Comparison of ENCODE assay signal across 2 cellular contexts in the genomic region with DNA sequence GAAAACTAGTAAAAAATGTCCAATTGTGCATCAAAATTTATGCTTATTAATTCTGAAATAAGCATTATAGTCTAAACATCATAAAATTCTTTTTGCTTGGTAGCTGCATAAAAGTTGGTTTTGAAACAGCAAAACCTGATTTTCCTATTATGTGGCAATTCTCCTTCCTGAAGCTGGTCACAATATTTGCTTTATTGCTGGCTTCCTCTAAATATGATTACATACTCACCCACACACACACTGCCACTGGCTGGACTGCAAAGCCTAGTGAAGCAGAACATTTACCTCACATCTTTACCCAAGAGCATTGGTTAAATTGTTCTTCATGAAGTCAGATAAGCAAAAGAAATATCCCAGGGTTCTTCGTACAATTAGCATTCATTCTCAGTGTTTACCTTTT.
TF ChIP-seq lines count a peak whose summit lies in the region.

No MANE protein-coding gene starts in this region.

TF ChIP-seq in GM12878, 131 proteins besides CTCF, POLR2A, EP300 and RAD21 (continued from another document and continues in another):
- peak; percentile 43; the same call in 1 of the 2 replicates for TF ChIP-seq ATF7 (IDR thresholded peaks at IDR 0.05; ENCODE audit: low read depth)
- no peak for TF ChIP-seq GATAD2B (conservative IDR thresholded peaks at IDR 0.05; ENCODE audit: low read depth)
- TF ChIP-seq ASH2L (IDR thresholded peaks at IDR 0.05; ENCODE audit: borderline replicate concordance, low read depth) = no peak
- TF ChIP-seq, protein P1, sequence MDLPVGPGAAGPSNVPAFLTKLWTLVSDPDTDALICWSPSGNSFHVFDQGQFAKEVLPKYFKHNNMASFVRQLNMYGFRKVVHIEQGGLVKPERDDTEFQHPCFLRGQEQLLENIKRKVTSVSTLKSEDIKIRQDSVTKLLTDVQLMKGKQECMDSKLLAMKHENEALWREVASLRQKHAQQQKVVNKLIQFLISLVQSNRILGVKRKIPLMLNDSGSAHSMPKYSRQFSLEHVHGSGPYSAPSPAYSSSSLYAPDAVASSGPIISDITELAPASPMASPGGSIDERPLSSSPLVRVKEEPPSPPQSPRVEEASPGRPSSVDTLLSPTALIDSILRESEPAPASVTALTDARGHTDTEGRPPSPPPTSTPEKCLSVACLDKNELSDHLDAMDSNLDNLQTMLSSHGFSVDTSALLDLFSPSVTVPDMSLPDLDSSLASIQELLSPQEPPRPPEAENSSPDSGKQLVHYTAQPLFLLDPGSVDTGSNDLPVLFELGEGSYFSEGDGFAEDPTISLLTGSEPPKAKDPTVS (IDR thresholded peaks at IDR 0.05; ENCODE audit: low read depth, low read length) = no peak
- TF ChIP-seq POLR2AphosphoS2 (IDR thresholded peaks at IDR 0.05; ENCODE audit: low read depth, low read length) = no peak
- TF ChIP-seq NBN (IDR thresholded peaks at IDR 0.05) = 0 out of 2 replicates have a peak, but pooled peaks have one; percentile 18
- TF ChIP-seq TAF1 (IDR thresholded peaks at IDR 0.05; ENCODE audit: borderline replicate concordance, low read depth, low read length) = no peak
- TF ChIP-seq, protein P2, sequence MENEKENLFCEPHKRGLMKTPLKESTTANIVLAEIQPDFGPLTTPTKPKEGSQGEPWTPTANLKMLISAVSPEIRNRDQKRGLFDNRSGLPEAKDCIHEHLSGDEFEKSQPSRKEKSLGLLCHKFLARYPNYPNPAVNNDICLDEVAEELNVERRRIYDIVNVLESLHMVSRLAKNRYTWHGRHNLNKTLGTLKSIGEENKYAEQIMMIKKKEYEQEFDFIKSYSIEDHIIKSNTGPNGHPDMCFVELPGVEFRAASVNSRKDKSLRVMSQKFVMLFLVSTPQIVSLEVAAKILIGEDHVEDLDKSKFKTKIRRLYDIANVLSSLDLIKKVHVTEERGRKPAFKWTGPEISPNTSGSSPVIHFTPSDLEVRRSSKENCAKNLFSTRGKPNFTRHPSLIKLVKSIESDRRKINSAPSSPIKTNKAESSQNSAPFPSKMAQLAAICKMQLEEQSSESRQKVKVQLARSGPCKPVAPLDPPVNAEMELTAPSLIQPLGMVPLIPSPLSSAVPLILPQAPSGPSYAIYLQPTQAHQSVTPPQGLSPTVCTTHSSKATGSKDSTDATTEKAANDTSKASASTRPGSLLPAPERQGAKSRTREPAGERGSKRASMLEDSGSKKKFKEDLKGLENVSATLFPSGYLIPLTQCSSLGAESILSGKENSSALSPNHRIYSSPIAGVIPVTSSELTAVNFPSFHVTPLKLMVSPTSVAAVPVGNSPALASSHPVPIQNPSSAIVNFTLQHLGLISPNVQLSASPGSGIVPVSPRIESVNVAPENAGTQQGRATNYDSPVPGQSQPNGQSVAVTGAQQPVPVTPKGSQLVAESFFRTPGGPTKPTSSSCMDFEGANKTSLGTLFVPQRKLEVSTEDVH (IDR thresholded peaks at IDR 0.05; ENCODE audit: low read depth, partially characterized antibody) = no peak
- TF ChIP-seq, protein P3, sequence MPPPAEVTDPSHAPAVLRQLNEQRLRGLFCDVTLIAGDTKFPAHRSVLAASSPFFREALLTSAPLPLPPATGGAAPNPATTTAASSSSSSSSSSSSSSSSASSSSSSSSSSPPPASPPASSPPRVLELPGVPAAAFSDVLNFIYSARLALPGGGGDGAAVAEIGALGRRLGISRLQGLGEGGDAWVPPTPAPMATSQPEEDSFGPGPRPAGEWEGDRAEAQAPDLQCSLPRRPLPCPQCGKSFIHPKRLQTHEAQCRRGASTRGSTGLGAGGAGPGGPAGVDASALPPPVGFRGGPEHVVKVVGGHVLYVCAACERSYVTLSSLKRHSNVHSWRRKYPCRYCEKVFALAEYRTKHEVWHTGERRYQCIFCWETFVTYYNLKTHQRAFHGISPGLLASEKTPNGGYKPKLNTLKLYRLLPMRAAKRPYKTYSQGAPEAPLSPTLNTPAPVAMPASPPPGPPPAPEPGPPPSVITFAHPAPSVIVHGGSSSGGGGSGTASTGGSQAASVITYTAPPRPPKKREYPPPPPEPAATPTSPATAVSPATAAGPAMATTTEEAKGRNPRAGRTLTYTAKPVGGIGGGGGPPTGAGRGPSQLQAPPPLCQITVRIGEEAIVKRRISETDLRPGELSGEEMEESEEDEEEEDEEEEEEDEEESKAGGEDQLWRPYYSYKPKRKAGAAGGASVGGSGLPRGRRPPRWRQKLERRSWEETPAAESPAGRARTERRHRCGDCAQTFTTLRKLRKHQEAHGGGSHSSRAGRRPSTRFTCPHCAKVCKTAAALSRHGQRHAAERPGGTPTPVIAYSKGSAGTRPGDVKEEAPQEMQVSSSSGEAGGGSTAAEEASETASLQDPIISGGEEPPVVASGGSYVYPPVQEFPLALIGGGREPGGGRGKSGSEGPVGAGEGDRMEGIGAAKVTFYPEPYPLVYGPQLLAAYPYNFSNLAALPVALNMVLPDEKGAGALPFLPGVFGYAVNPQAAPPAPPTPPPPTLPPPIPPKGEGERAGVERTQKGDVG (CRISPR knock-in tag; IDR thresholded peaks at IDR 0.05) = no peak
- no peak; the same call in 1 of the 2 replicates for TF ChIP-seq RUNX3 (IDR thresholded peaks at IDR 0.05; ENCODE audit: low read length)
- peak; percentile 22; the same call in 1 of the 2 replicates for TF ChIP-seq IKZF1 (conservative IDR thresholded peaks at IDR 0.05)
- TF ChIP-seq CREM (IDR thresholded peaks at IDR 0.05; ENCODE audit: low read depth) = no peak
- TF ChIP-seq, protein P4, sequence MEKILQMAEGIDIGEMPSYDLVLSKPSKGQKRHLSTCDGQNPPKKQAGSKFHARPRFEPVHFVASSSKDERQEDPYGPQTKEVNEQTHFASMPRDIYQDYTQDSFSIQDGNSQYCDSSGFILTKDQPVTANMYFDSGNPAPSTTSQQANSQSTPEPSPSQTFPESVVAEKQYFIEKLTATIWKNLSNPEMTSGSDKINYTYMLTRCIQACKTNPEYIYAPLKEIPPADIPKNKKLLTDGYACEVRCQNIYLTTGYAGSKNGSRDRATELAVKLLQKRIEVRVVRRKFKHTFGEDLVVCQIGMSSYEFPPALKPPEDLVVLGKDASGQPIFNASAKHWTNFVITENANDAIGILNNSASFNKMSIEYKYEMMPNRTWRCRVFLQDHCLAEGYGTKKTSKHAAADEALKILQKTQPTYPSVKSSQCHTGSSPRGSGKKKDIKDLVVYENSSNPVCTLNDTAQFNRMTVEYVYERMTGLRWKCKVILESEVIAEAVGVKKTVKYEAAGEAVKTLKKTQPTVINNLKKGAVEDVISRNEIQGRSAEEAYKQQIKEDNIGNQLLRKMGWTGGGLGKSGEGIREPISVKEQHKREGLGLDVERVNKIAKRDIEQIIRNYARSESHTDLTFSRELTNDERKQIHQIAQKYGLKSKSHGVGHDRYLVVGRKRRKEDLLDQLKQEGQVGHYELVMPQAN (conservative IDR thresholded peaks at IDR 0.05) = no peak
- TF ChIP-seq, protein P5, sequence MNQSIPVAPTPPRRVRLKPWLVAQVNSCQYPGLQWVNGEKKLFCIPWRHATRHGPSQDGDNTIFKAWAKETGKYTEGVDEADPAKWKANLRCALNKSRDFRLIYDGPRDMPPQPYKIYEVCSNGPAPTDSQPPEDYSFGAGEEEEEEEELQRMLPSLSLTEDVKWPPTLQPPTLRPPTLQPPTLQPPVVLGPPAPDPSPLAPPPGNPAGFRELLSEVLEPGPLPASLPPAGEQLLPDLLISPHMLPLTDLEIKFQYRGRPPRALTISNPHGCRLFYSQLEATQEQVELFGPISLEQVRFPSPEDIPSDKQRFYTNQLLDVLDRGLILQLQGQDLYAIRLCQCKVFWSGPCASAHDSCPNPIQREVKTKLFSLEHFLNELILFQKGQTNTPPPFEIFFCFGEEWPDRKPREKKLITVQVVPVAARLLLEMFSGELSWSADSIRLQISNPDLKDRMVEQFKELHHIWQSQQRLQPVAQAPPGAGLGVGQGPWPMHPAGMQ (IDR thresholded peaks at IDR 0.05; ENCODE audit: borderline replicate concordance) = no peak
- TF ChIP-seq MXI1 (IDR thresholded peaks at IDR 0.05; ENCODE audit: low read depth, low read length) = no peak

TF ChIP-seq in SK-N-SH treated with all-trans-retinoic acid at 6 μM for 48 hours, 23 proteins besides CTCF, POLR2A, EP300 and RAD21:
- TF ChIP-seq, protein P6, sequence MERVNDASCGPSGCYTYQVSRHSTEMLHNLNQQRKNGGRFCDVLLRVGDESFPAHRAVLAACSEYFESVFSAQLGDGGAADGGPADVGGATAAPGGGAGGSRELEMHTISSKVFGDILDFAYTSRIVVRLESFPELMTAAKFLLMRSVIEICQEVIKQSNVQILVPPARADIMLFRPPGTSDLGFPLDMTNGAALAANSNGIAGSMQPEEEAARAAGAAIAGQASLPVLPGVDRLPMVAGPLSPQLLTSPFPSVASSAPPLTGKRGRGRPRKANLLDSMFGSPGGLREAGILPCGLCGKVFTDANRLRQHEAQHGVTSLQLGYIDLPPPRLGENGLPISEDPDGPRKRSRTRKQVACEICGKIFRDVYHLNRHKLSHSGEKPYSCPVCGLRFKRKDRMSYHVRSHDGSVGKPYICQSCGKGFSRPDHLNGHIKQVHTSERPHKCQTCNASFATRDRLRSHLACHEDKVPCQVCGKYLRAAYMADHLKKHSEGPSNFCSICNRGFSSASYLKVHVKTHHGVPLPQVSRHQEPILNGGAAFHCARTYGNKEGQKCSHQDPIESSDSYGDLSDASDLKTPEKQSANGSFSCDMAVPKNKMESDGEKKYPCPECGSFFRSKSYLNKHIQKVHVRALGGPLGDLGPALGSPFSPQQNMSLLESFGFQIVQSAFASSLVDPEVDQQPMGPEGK (CRISPR knock-in tag; IDR thresholded peaks at IDR 0.05; ENCODE audit: borderline replicate concordance) = no peak
- TF ChIP-seq GLIS3 (CRISPR knock-in tag; IDR thresholded peaks at IDR 0.05) = no peak
- no peak for TF ChIP-seq ZC3H10 (CRISPR knock-in tag; IDR thresholded peaks at IDR 0.05)
- no peak for TF ChIP-seq ZFP30 (CRISPR knock-in tag; IDR thresholded peaks at IDR 0.05)
- no peak for TF ChIP-seq CSDC2 (CRISPR knock-in tag; IDR thresholded peaks at IDR 0.05)
- no peak for TF ChIP-seq TCF4 (CRISPR knock-in tag; IDR thresholded peaks at IDR 0.05; ENCODE audit: borderline replicate concordance)
- TF ChIP-seq OSR1 (CRISPR knock-in tag; IDR thresholded peaks at IDR 0.05) = no peak
- no peak for TF ChIP-seq ZNF8 (CRISPR knock-in tag; IDR thresholded peaks at IDR 0.05)
- no peak for TF ChIP-seq TOX (CRISPR knock-in tag; IDR thresholded peaks at IDR 0.05; ENCODE audit: borderline replicate concordance)
- TF ChIP-seq ZNF565 (CRISPR knock-in tag; conservative IDR thresholded peaks at IDR 0.05; ENCODE audit: low read depth) = no peak
- TF ChIP-seq SNAI2 (CRISPR knock-in tag; IDR thresholded peaks at IDR 0.05) = no peak
- TF ChIP-seq BACH2 (CRISPR knock-in tag; IDR thresholded peaks at IDR 0.05; ENCODE audit: borderline replicate concordance) = no peak
- TF ChIP-seq, protein P7, sequence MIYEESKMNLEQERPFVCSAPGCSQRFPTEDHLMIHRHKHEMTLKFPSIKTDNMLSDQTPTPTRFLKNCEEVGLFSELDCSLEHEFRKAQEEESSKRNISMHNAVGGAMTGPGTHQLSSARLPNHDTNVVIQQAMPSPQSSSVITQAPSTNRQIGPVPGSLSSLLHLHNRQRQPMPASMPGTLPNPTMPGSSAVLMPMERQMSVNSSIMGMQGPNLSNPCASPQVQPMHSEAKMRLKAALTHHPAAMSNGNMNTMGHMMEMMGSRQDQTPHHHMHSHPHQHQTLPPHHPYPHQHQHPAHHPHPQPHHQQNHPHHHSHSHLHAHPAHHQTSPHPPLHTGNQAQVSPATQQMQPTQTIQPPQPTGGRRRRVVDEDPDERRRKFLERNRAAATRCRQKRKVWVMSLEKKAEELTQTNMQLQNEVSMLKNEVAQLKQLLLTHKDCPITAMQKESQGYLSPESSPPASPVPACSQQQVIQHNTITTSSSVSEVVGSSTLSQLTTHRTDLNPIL (CRISPR knock-in tag; IDR thresholded peaks at IDR 0.05; ENCODE audit: low read depth) = no peak
- TF ChIP-seq ZFP3 (CRISPR knock-in tag; IDR thresholded peaks at IDR 0.05) = no peak
- TF ChIP-seq, protein P8, sequence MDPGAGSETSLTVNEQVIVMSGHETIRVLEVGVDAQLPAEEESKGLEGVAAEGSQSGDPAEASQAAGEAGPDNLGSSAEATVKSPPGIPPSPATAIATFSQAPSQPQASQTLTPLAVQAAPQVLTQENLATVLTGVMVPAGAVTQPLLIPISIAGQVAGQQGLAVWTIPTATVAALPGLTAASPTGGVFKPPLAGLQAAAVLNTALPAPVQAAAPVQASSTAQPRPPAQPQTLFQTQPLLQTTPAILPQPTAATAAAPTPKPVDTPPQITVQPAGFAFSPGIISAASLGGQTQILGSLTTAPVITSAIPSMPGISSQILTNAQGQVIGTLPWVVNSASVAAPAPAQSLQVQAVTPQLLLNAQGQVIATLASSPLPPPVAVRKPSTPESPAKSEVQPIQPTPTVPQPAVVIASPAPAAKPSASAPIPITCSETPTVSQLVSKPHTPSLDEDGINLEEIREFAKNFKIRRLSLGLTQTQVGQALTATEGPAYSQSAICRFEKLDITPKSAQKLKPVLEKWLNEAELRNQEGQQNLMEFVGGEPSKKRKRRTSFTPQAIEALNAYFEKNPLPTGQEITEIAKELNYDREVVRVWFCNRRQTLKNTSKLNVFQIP (CRISPR knock-in tag; IDR thresholded peaks at IDR 0.05; ENCODE audit: borderline replicate concordance, low read depth) = no peak
- TF ChIP-seq, protein P9, sequence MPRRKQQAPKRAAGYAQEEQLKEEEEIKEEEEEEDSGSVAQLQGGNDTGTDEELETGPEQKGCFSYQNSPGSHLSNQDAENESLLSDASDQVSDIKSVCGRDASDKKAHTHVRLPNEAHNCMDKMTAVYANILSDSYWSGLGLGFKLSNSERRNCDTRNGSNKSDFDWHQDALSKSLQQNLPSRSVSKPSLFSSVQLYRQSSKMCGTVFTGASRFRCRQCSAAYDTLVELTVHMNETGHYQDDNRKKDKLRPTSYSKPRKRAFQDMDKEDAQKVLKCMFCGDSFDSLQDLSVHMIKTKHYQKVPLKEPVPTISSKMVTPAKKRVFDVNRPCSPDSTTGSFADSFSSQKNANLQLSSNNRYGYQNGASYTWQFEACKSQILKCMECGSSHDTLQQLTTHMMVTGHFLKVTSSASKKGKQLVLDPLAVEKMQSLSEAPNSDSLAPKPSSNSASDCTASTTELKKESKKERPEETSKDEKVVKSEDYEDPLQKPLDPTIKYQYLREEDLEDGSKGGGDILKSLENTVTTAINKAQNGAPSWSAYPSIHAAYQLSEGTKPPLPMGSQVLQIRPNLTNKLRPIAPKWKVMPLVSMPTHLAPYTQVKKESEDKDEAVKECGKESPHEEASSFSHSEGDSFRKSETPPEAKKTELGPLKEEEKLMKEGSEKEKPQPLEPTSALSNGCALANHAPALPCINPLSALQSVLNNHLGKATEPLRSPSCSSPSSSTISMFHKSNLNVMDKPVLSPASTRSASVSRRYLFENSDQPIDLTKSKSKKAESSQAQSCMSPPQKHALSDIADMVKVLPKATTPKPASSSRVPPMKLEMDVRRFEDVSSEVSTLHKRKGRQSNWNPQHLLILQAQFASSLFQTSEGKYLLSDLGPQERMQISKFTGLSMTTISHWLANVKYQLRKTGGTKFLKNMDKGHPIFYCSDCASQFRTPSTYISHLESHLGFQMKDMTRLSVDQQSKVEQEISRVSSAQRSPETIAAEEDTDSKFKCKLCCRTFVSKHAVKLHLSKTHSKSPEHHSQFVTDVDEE (CRISPR knock-in tag; IDR thresholded peaks at IDR 0.05) = no peak
- no peak for TF ChIP-seq ISL1 (CRISPR knock-in tag; IDR thresholded peaks at IDR 0.05)
- TF ChIP-seq, protein P10, sequence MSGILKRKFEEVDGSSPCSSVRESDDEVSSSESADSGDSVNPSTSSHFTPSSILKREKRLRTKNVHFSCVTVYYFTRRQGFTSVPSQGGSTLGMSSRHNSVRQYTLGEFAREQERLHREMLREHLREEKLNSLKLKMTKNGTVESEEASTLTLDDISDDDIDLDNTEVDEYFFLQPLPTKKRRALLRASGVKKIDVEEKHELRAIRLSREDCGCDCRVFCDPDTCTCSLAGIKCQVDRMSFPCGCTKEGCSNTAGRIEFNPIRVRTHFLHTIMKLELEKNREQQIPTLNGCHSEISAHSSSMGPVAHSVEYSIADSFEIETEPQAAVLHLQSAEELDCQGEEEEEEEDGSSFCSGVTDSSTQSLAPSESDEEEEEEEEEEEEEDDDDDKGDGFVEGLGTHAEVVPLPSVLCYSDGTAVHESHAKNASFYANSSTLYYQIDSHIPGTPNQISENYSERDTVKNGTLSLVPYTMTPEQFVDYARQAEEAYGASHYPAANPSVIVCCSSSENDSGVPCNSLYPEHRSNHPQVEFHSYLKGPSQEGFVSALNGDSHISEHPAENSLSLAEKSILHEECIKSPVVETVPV (CRISPR knock-in tag; IDR thresholded peaks at IDR 0.05) = no peak
